Comparison of ENCODE assay signal across 1 cellular context in the genomic region with DNA sequence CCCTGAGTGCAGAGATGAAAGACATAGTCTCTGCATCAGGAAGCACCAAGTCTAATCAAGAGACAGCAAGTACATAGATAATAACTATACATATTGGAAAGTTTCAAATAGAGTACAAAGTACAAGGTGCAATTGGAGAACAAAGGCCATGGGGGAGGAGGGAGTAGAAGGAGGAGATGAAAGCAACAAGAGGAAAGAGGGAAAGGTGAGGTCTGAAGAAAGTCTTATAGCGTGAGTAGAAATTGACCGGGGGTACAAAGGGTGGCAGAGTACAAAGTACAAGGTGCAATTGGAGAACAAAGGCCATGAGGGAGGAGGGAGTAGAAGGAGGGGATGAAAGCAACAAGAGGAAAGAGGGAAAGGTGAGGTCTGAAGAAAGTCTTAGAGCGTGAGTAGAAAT.
TF ChIP-seq lines count a peak whose summit lies in the region.

No MANE protein-coding gene starts in this region.

TF ChIP-seq in IMR-90, 13 proteins besides CTCF, POLR2A, EP300 and RAD21:
- no peak for TF ChIP-seq CEBPB (IDR thresholded peaks at IDR 0.05; ENCODE audit: low read depth, low read length)
- TF ChIP-seq CHD1 (IDR thresholded peaks at IDR 0.05; ENCODE audit: low read depth, low read length) = no peak
- no peak for TF ChIP-seq RFX5 (IDR thresholded peaks at IDR 0.05; ENCODE audit: low read depth, low read length)
TF ChIP-seq in IMR-90: peak in this region for 0.
